Comparison of ENCODE assay signal across 1 cellular context in genomic region chr4:48746608-48747374, GRCh38.
TF ChIP-seq lines count a peak whose summit lies in the region.

No MANE protein-coding gene starts in this region.

TF ChIP-seq in GM23338, 12 proteins besides CTCF, POLR2A, EP300 and RAD21:
- TF ChIP-seq STAT1 (IDR thresholded peaks at IDR 0.05; ENCODE audit: unreplicated experiment) (no peak), EZH2phosphoT487 (IDR thresholded peaks at IDR 0.05; ENCODE audit: unreplicated experiment) (no peak), POLR2AphosphoS5 (IDR thresholded peaks at IDR 0.05; ENCODE audit: low read depth) (no peak), EZH2 (IDR thresholded peaks at IDR 0.05; ENCODE audit: low read depth, unreplicated experiment) (no peak), CREB1 (CRISPR knock-in tag; IDR thresholded peaks at IDR 0.05; ENCODE audit: low read depth) (no peak), REST (IDR thresholded peaks at IDR 0.05; ENCODE audit: unreplicated experiment) (no peak)
